ENCODE assay signal across 17 cellular contexts in the genomic region with DNA sequence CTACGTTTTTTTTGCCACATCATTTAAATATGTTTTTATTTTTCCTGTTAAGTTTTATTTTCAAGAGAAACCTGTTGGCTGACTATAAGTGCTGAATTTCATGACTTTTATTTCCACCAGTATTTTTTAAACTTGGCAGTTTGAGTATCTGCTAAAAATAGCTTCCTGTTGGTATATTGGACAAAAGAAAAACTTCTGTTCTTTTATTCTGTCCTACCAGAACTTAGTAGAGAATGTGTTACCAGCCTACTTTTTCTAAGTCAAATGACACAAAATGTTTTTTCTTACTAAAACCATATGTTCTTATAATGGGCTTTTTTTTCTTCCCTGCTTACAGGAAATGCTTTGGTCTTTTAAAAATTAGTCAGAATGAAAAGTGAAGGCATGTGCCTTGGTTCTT. TPM values are rescaled to one million over a fixed set of nuclear protein-coding genes. Genes with fewer than 3 reads are reported as not detected.
DNase-seq lines count a peak whose midpoint lies in the region; ATAC-seq, FAIRE-seq and TF ChIP-seq lines count a peak whose summit lies in the region.
"Had no signal": no experiment of that assay in that cellular context is flagged by ENCODE, and none has a peak within 500 bp of the region (broad histone marks: within the 10 kb centered on the region; RNA-seq: fewer than 3 reads in every experiment).

No MANE protein-coding gene starts in this region.

- no peak overlapping the region for H4K91ac ChIP-seq in H9 (ENCODE audit: insufficient read length, low read depth, low read length)

- no peaks in the 10 kb centered on the region for H3K9me3 Mint-ChIP-seq in H9
- H3K9me3 Mint-ChIP-seq: CD8-positive, alpha-beta T cell; naive B cell; stimulated activated memory B cell treated with anti-CD40 and anti-IgM and Interleukin-4, amounts not matched to agents 10 μg/mL and 1 μg/mL and 100 μg/mL, for 72 hours had no signal

- TF ChIP-seq CTCF in ascending aorta (IDR thresholded peaks at IDR 0.05): no peak
- TF ChIP-seq CTCF in H9 (conservative IDR thresholded peaks at IDR 0.05): no peak

- H2AK5ac ChIP-seq in H9 (ENCODE audit: insufficient read length, low read length): no peak overlapping the region

- H3K4ac ChIP-seq in H9 (ENCODE audit: low read depth, low read length): no peak overlapping the region

- peaks cover 14 to 56% (median 48%) of the 10 kb centered on the region in 3 experiments; a peak in 6 of 7 replicates for H3K36me3 Mint-ChIP-seq in H9 (ENCODE audit: insufficient read depth in 1 of 3, low read depth in 3 of 3)

- H3K9ac ChIP-seq in H9 (ENCODE audit: extremely low read depth, insufficient read length, low read length): no peak overlapping the region

- no peak overlapping the region for H3T11ph ChIP-seq in H9 (ENCODE audit: low read length)

- H4K20me1 ChIP-seq in H9 (ENCODE audit: control insufficient read depth, insufficient read depth, insufficient read length): no peaks in the 10 kb centered on the region

- no peaks in the 10 kb centered on the region for H3K27me3 Mint-ChIP-seq in H9 (ENCODE audit: low read depth)
- H3K27me3 Mint-ChIP-seq: naive B cell; stimulated activated memory B cell treated with anti-CD40 and anti-IgM and Interleukin-4, amounts not matched to agents 10 μg/mL and 1 μg/mL and 100 μg/mL, for 72 hours had no signal

- H3K79me2 ChIP-seq in ACC112 (ENCODE audit: control insufficient read depth, insufficient read depth, low read length, unreplicated experiment) (peaks cover 91% of the 10 kb centered on the region), H9 (ENCODE audit: insufficient read depth, low read length) (peaks cover 10% of the 10 kb centered on the region; the same call in 1 of the 2 replicates)

- H2AFZ ChIP-seq in ACC112 (ENCODE audit: low read length, unreplicated experiment) (no peak overlapping the region), H9 (ENCODE audit: low read length) (no peak overlapping the region)

- no peak overlapping the region for H3K14ac ChIP-seq in H9 (ENCODE audit: insufficient read depth, low read length)

- no peaks in the 10 kb centered on the region for H3K27me3 ChIP-seq in ACC112 (ENCODE audit: insufficient read depth, low read length)
- H3K27me3 ChIP-seq in ascending aorta: no peaks in the 10 kb centered on the region
- no peaks in the 10 kb centered on the region for H3K27me3 ChIP-seq in H9 (ENCODE audit: insufficient read depth, low read length)

- H2BK15ac ChIP-seq in H9 (ENCODE audit: low read depth, low read length): no peak overlapping the region

- H3K36me3 ChIP-seq in ACC112 (ENCODE audit: insufficient read depth, low read length) (peaks cover 21% of the 10 kb centered on the region), ascending aorta (peaks cover 11 to 42% of the 10 kb centered on the region in 2 donors)

- no peak for FAIRE-seq in GM12892 (lab: Jason Lieb, UNC)
- FAIRE-seq: TTC549 had no signal

- H3K18ac ChIP-seq in H9 (ENCODE audit: insufficient read length, low read depth, low read length): no peak overlapping the region

- H3K23ac ChIP-seq in H9 (ENCODE audit: insufficient read length, low read depth, low read length): no peak overlapping the region

- H3K4me1 Mint-ChIP-seq in H9: peaks cover 24 to 26% of the 10 kb centered on the region in 2 experiments

- no peak overlapping the region for H3K56ac ChIP-seq in H9 (ENCODE audit: insufficient read length, low read depth, low read length)

- TF ChIP-seq POLR2A in GM12892 (IDR thresholded peaks at IDR 0.05; ENCODE audit: low read depth, low read length): no peak

- H3K4me2 ChIP-seq in H9 (ENCODE audit: insufficient read depth, insufficient read length, low read length): no peak overlapping the region

- H3K27ac Mint-ChIP-seq in H9: no peak overlapping the region
- H3K27ac Mint-ChIP-seq: CD8-positive, alpha-beta T cell; stimulated activated memory B cell treated with anti-CD40 and anti-IgM and Interleukin-4, amounts not matched to agents 10 μg/mL and 1 μg/mL and 100 μg/mL, for 72 hours had no signal

- no peak overlapping the region for H4K8ac ChIP-seq in H9 (replicated peaks; ENCODE audit: insufficient read length, low read depth, low read length)

- no peak overlapping the region for H2BK120ac ChIP-seq in H9 (ENCODE audit: low read depth, low read length, poor library complexity, severe bottlenecking)

- no peak overlapping the region for H4K5ac ChIP-seq in H9 (ENCODE audit: insufficient read length, low read depth, low read length)

- H3K79me1 ChIP-seq in H9 (ENCODE audit: insufficient read depth, low read depth, low read length, poor library complexity, severe bottlenecking): no peaks in the 10 kb centered on the region

- DNase-seq in EH (ENCODE audit: low read depth): peak; percentile 61
- no peak for DNase-seq in ascending aorta (ENCODE audit: low spot score in 2 of 2)
- peak; percentile 10 for DNase-seq in hepatic stellate cell (ENCODE audit: low spot score)
- DNase-seq in H9: no peak
- no peak for DNase-seq in NCI-H345 treated with DMSO at 0.1 percent for 48 hours (lab: John Stamatoyannopoulos, UW; ENCODE audit: unreplicated experiment)
- no peak for DNase-seq in GM12892 (ENCODE audit: insufficient read length)
- DNase-seq: activated CD8-positive, alpha-beta memory T cell treated with anti-CD3 and anti-CD28 coated beads, Interleukin-2, amount 50 U/mL, for 4 hours; CD8-positive, alpha-beta T cell; GOT3; kidney glomerular epithelial cell; naive B cell; retina; stimulated activated CD4-positive, alpha-beta T cell treated with anti-CD3 and anti-CD28 coated beads, Interleukin-4, amount 100 ng/mL, for 4 hours had no signal

- H3K23me2 ChIP-seq in H9 (ENCODE audit: insufficient read length, low read depth, low read length, poor library complexity, severe bottlenecking): no peaks in the 10 kb centered on the region

- peaks cover 23% of the 10 kb centered on the region for H3K4me1 ChIP-seq in ACC112 (ENCODE audit: control insufficient read depth, insufficient read depth, low read length, unreplicated experiment)
- H3K4me1 ChIP-seq in ascending aorta: peaks cover 4 to 26% of the 10 kb centered on the region in 2 donors
- H3K4me1 ChIP-seq in H9 (ENCODE audit: insufficient read depth, low read length): peaks cover 2% of the 10 kb centered on the region; the same call in 1 of the 2 replicates

- no peaks in the 10 kb centered on the region for H3K9me3 ChIP-seq in ascending aorta
- H3K9me3 ChIP-seq in H9 (ENCODE audit: control insufficient read depth, low read depth, low read length): no peaks in the 10 kb centered on the region

- no peak overlapping the region for H2BK12ac ChIP-seq in H9 (ENCODE audit: insufficient read length, low read depth, low read length)

- H3K27ac ChIP-seq in ACC112 (ENCODE audit: low read depth, low read length) (peak overlapping the region; percentile 24), ascending aorta (peak overlapping the region; percentile 41 to 58), H9 (ENCODE audit: insufficient read length, low read depth, low read length) (no peak overlapping the region)

- H2BK20ac ChIP-seq in H9 (ENCODE audit: low read depth, low read length, poor library complexity, severe bottlenecking): no peak overlapping the region

- no peak overlapping the region for H2BK5ac ChIP-seq in H9 (ENCODE audit: insufficient read length, low read length)

- WGBS in H9 (ENCODE audit: extremely low coverage, insufficient read length, low lambda C conversion rate): no CpG with 5 or more reads among the region's 1 CpG

- H3K4me3 Mint-ChIP-seq in H9: no peak overlapping the region
- H3K4me3 Mint-ChIP-seq: CD8-positive, alpha-beta T cell; stimulated activated memory B cell treated with anti-CD40 and anti-IgM and Interleukin-4, amounts not matched to agents 10 μg/mL and 1 μg/mL and 100 μg/mL, for 72 hours had no signal

- H3K4me3 ChIP-seq in ACC112 (ENCODE audit: low read depth, low read length) (0 out of 2 replicates have a peak overlapping the region, but pooled peaks have one; percentile 3), ascending aorta (no peak overlapping the region)

- ATAC-seq in HG03469 (IDR thresholded peaks at IDR 0.05; ENCODE audit: unreplicated experiment): no peak
- ATAC-seq: CD8-positive, alpha-beta T cell; stimulated activated memory B cell treated with anti-CD40 and anti-IgM and Interleukin-4, amounts not matched to agents 10 μg/mL and 1 μg/mL and 100 μg/mL, for 72 hours had no signal

- intact Hi-C loops in ascending aorta (cut with DNase I): no loop called here

RNA-seq across cellular contexts. Expression of gene DR1, which starts 7.6 kb away (rescaled TPM):
- total RNA-seq in ascending aorta (8.7 TPM), H9 (2021) (87.3 TPM in 2 replicates)
- polyA plus RNA-seq in GM12892 (2012; ENCODE audit: missing spikeins): 33.8 TPM

Comparison
In these comparisons a context has a peak if more than half of its experiments do, and no peak if none do; other contexts are left out.
1. DNase-seq: peak in EH (single experiment) and hepatic stellate cell (single experiment); none in ascending aorta (0 of 2), H9 (single experiment), NCI-H345 treated with DMSO at 0.1 percent for 48 hours (single experiment) and GM12892 (single experiment).